ENCODE assay signal across 1 cellular context in genomic region chr2:54227798-54228197, GRCh38.
TF ChIP-seq lines count a peak whose summit lies in the region.

No MANE protein-coding gene starts in this region.

TF ChIP-seq in IMR-90, 13 proteins besides CTCF, POLR2A, EP300 and RAD21 (continued from another document):
- no peak for TF ChIP-seq ELK1 (IDR thresholded peaks at IDR 0.05; ENCODE audit: borderline replicate concordance, low read depth, low read length)
- TF ChIP-seq, protein P1, sequence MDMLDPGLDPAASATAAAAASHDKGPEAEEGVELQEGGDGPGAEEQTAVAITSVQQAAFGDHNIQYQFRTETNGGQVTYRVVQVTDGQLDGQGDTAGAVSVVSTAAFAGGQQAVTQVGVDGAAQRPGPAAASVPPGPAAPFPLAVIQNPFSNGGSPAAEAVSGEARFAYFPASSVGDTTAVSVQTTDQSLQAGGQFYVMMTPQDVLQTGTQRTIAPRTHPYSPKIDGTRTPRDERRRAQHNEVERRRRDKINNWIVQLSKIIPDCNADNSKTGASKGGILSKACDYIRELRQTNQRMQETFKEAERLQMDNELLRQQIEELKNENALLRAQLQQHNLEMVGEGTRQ (IDR thresholded peaks at IDR 0.05; ENCODE audit: low read depth, low read length) = no peak
- no peak for TF ChIP-seq CEBPB (IDR thresholded peaks at IDR 0.05; ENCODE audit: low read depth, low read length)
- TF ChIP-seq CHD1 (IDR thresholded peaks at IDR 0.05; ENCODE audit: low read depth, low read length) = no peak
- no peak for TF ChIP-seq FOS (IDR thresholded peaks at IDR 0.05; ENCODE audit: low read depth, low read length)
